In genomic region chr20:764255-764654, GRCh38 we compare ENCODE assay signal across 19 cellular contexts. TPM values are rescaled to one million over a fixed set of nuclear protein-coding genes. Genes with fewer than 3 reads are reported as not detected.
DNase-seq lines count a peak whose midpoint lies in the region; ATAC-seq, FAIRE-seq and TF ChIP-seq lines count a peak whose summit lies in the region.
"Had no signal": no experiment of that assay in that cellular context is flagged by ENCODE, and none has a peak within 500 bp of the region (broad histone marks: within the 10 kb centered on the region; RNA-seq: fewer than 3 reads in every experiment).

No MANE protein-coding gene starts in this region.

- TF ChIP-seq POLR2A in GM12878 (IDR thresholded peaks at IDR 0.05; ENCODE audit: low read depth, low read length) = no peak

- TF ChIP-seq EP300 in GM12878 (IDR thresholded peaks at IDR 0.05; ENCODE audit: borderline replicate concordance in 1 of 2, control insufficient read depth in 1 of 2, low read depth in 2 of 2, low read length in 2 of 2) = no peak

- no peaks in the 10 kb centered on the region for H3K9me3 Mint-ChIP-seq in activated CD4-positive, alpha-beta T cell treated with anti-CD3 and anti-CD28 coated beads for 36 hours (ENCODE audit: low read depth)
- no peaks in the 10 kb centered on the region for H3K9me3 Mint-ChIP-seq in natural killer cell treated with Interleukin-12 subunit alpha and Interleukin-12 subunit beta and Interleukin-15 and Interleukin-18, amount 100 ng/mL, for 72 hours
- no peaks in the 10 kb centered on the region for H3K9me3 Mint-ChIP-seq in natural killer cell
- H3K9me3 Mint-ChIP-seq in stimulated activated naive B cell treated with anti-CD40 and anti-IgM and Interleukin-4, amounts not matched to agents 10 μg/mL and 1 μg/mL and 100 μg/mL, for 72 hours = peaks cover 0 to 2% of the 10 kb centered on the region in 2 donors
- H3K9me3 Mint-ChIP-seq: CD8-positive, alpha-beta memory T cell; GM23338 had no signal

- TF ChIP-seq CTCF in natural killer cell (IDR thresholded peaks at IDR 0.05) = no peak
- no peak for TF ChIP-seq CTCF in GM12878 (IDR thresholded peaks at IDR 0.05 in 2 of 3, conservative IDR thresholded peaks at IDR 0.05 in 1 of 3; ENCODE audit: control insufficient read depth in 2 of 3, extremely low read depth in 1 of 3, insufficient read depth in 1 of 3, low read depth in 3 of 3, low read length in 3 of 3)

- no peak overlapping the region for H3K4me3 ChIP-seq in GM12878
- H3K4me3 ChIP-seq: BLaER1, GM23338 had no signal

- TF ChIP-seq RAD21 in GM12878 (IDR thresholded peaks at IDR 0.05; ENCODE audit: insufficient read depth, low read depth, low read length) = no peak

- 0% methylated on average over 3 of the region's 3 CpGs for WGBS in GM12878 (ENCODE audit: insufficient coverage, insufficient replicate concordance, low lambda C conversion rate, missing lambda C conversion rate)

- ATAC-seq in activated CD4-positive, alpha-beta T cell treated with anti-CD3 and anti-CD28 coated beads for 36 hours = peak; percentile 57
- no peak for ATAC-seq in natural killer cell treated with Interleukin-12 subunit alpha and Interleukin-12 subunit beta and Interleukin-15 and Interleukin-18, amount 100 ng/mL, for 72 hours
- no peak for ATAC-seq in natural killer cell
- peak; percentile 45; the same call in 2 of the 3 replicates for ATAC-seq in GM12878
- peak; percentile 89 to 91 for ATAC-seq in stimulated activated naive B cell treated with anti-CD40 and anti-IgM and Interleukin-4, amounts not matched to agents 10 μg/mL and 1 μg/mL and 100 μg/mL, for 72 hours (replicated peaks)
- ATAC-seq in GM18870 (IDR thresholded peaks at IDR 0.05; ENCODE audit: unreplicated experiment) = no peak
- ATAC-seq: GM23338 had no signal

- H3K27me3 Mint-ChIP-seq in activated CD4-positive, alpha-beta T cell treated with anti-CD3 and anti-CD28 coated beads for 36 hours = peaks cover 3% of the 10 kb centered on the region
- H3K27me3 Mint-ChIP-seq in natural killer cell treated with Interleukin-12 subunit alpha and Interleukin-12 subunit beta and Interleukin-15 and Interleukin-18, amount 100 ng/mL, for 72 hours = peaks cover 6 to 9% of the 10 kb centered on the region in 2 donors
- peaks cover 8 to 19% of the 10 kb centered on the region in 2 donors for H3K27me3 Mint-ChIP-seq in natural killer cell (ENCODE audit: low read depth in 2 of 2)
- H3K27me3 Mint-ChIP-seq in stimulated activated naive B cell treated with anti-CD40 and anti-IgM and Interleukin-4, amounts not matched to agents 10 μg/mL and 1 μg/mL and 100 μg/mL, for 72 hours = peaks cover 15 to 26% of the 10 kb centered on the region in 2 donors

- RAD21 ChIA-PET in GM12878 (lab: Charles Lee; ENCODE audit: unreplicated experiment) = no interaction called here

- DNase-seq in activated CD4-positive, alpha-beta T cell treated with anti-CD3 and anti-CD28 coated beads for 36 hours = peak; percentile 22
- no peak for DNase-seq in activated CD4-positive, alpha-beta T cell treated with anti-CD3 and anti-CD28 coated beads for 1 hour
- peak; percentile 54 for DNase-seq in natural killer cell treated with Interleukin-12 subunit alpha and Interleukin-12 subunit beta and Interleukin-15 and Interleukin-18, amount 100 ng/mL, for 72 hours (ENCODE audit: low spot score)
- DNase-seq in natural killer cell (no peak), GM12878 (ENCODE audit: low read depth, low spot score) (no peak), cerebellar cortex (ENCODE audit: low spot score) (no peak)
- DNase-seq in stimulated activated naive B cell treated with anti-CD40 and anti-IgM and Interleukin-4, amounts not matched to agents 10 μg/mL and 1 μg/mL and 100 μg/mL, for 72 hours = peak; percentile 58
- DNase-seq: Caco-2; CD8-positive, alpha-beta memory T cell; DMS53; GF-D8; H7 had no signal

- H3K4me2 ChIP-seq in GM12878 (ENCODE audit: control insufficient read depth, insufficient read depth) = no peak overlapping the region
- H3K4me2 ChIP-seq: BLaER1, GM23338 had no signal

- SMC1A ChIA-PET in GM12878 (lab: Charles Lee; ENCODE audit: uncharacterized antibody, unreplicated experiment) = no interaction called here

- no peak overlapping the region for H2AFZ ChIP-seq in GM12878 (ENCODE audit: control insufficient read depth, low read depth, low read length)
- H2AFZ ChIP-seq: GM23338 had no signal

- peaks cover 2% of the 10 kb centered on the region for H3K4me1 Mint-ChIP-seq in activated CD4-positive, alpha-beta T cell treated with anti-CD3 and anti-CD28 coated beads for 36 hours
- no peaks in the 10 kb centered on the region for H3K4me1 Mint-ChIP-seq in natural killer cell treated with Interleukin-12 subunit alpha and Interleukin-12 subunit beta and Interleukin-15 and Interleukin-18, amount 100 ng/mL, for 72 hours (ENCODE audit: low read depth in 2 of 2)
- H3K4me1 Mint-ChIP-seq in natural killer cell = no peaks in the 10 kb centered on the region
- peaks cover 10 to 22% of the 10 kb centered on the region in 2 donors for H3K4me1 Mint-ChIP-seq in stimulated activated naive B cell treated with anti-CD40 and anti-IgM and Interleukin-4, amounts not matched to agents 10 μg/mL and 1 μg/mL and 100 μg/mL, for 72 hours
- H3K4me1 Mint-ChIP-seq: GM23338 had no signal

- no TSS peak for BruUV-seq in GM12878 (replicated peaks; lab: Mats Ljungman, UMichigan)

- no peak overlapping the region for H3K4me3 Mint-ChIP-seq in activated CD4-positive, alpha-beta T cell treated with anti-CD3 and anti-CD28 coated beads for 36 hours
- no peak overlapping the region for H3K4me3 Mint-ChIP-seq in natural killer cell treated with Interleukin-12 subunit alpha and Interleukin-12 subunit beta and Interleukin-15 and Interleukin-18, amount 100 ng/mL, for 72 hours
- H3K4me3 Mint-ChIP-seq in natural killer cell = no peak overlapping the region
- no peak overlapping the region for H3K4me3 Mint-ChIP-seq in stimulated activated naive B cell treated with anti-CD40 and anti-IgM and Interleukin-4, amounts not matched to agents 10 μg/mL and 1 μg/mL and 100 μg/mL, for 72 hours
- H3K4me3 Mint-ChIP-seq: CD8-positive, alpha-beta memory T cell; GM23338 had no signal

- H3K27ac Mint-ChIP-seq in activated CD4-positive, alpha-beta T cell treated with anti-CD3 and anti-CD28 coated beads for 36 hours = no peak overlapping the region
- no peak overlapping the region for H3K27ac Mint-ChIP-seq in natural killer cell treated with Interleukin-12 subunit alpha and Interleukin-12 subunit beta and Interleukin-15 and Interleukin-18, amount 100 ng/mL, for 72 hours
- H3K27ac Mint-ChIP-seq in natural killer cell = no peak overlapping the region
- no peak overlapping the region for H3K27ac Mint-ChIP-seq in stimulated activated naive B cell treated with anti-CD40 and anti-IgM and Interleukin-4, amounts not matched to agents 10 μg/mL and 1 μg/mL and 100 μg/mL, for 72 hours
- H3K27ac Mint-ChIP-seq: CD8-positive, alpha-beta memory T cell; GM23338 had no signal

- CTCF ChIA-PET in activated CD4-positive, alpha-beta T cell treated with anti-CD3 and anti-CD28 coated beads for 36 hours (lab: Charles Lee) = interaction anchor here (0.6 to 1.5 kb wide), 3 partner anchors 119 to 192 kb away, joined by 3 to 5 read pairs (median 3); no protein-coding TSS in a partner anchor
- CTCF ChIA-PET in GM12878 (lab: Yijun Ruan, JAX) = no interaction called here

- POLR2A ChIA-PET in activated CD4-positive, alpha-beta T cell treated with anti-CD3 and anti-CD28 coated beads for 36 hours (lab: Charles Lee) = interaction anchor here (0.9 kb wide), 1 partner anchor 10 kb away, joined by 3 read pairs; no protein-coding TSS in a partner anchor
- POLR2A ChIA-PET in GM12878 (lab: Charles Lee) = no interaction called here

- H3K79me2 ChIP-seq in GM12878 (ENCODE audit: control insufficient read depth, insufficient read depth, low read length) = no peaks in the 10 kb centered on the region

- no peaks in the 10 kb centered on the region for H3K36me3 ChIP-seq in GM12878 (ENCODE audit: control insufficient read depth in 2 of 2, insufficient read depth in 2 of 2, low read length in 1 of 2)
- H3K36me3 ChIP-seq: BLaER1 had no signal

- no peaks in the 10 kb centered on the region; a peak in 1 of 4 replicates for H3K27me3 ChIP-seq in GM12878 (replicated peaks in 1 of 2; ENCODE audit: control insufficient read depth in 2 of 2, insufficient read depth in 2 of 2, low read length in 1 of 2)
- H3K27me3 ChIP-seq: BLaER1 had no signal

- no peak overlapping the region for H3K27ac ChIP-seq in GM12878 (ENCODE audit: control insufficient read depth, insufficient read depth)
- H3K27ac ChIP-seq: 22Rv1, BLaER1, HL-60 had no signal

- no peaks in the 10 kb centered on the region for H4K20me1 ChIP-seq in GM12878 (ENCODE audit: control insufficient read depth, insufficient read depth)
- H4K20me1 ChIP-seq: BLaER1 had no signal

- in situ Hi-C loops in GM12878 (cut with MboI) = no loop called here

- H3K36me3 Mint-ChIP-seq in activated CD4-positive, alpha-beta T cell treated with anti-CD3 and anti-CD28 coated beads for 36 hours (ENCODE audit: low read depth) = no peaks in the 10 kb centered on the region
- no peaks in the 10 kb centered on the region for H3K36me3 Mint-ChIP-seq in natural killer cell treated with Interleukin-12 subunit alpha and Interleukin-12 subunit beta and Interleukin-15 and Interleukin-18, amount 100 ng/mL, for 72 hours
- no peaks in the 10 kb centered on the region for H3K36me3 Mint-ChIP-seq in natural killer cell
- H3K36me3 Mint-ChIP-seq in stimulated activated naive B cell treated with anti-CD40 and anti-IgM and Interleukin-4, amounts not matched to agents 10 μg/mL and 1 μg/mL and 100 μg/mL, for 72 hours = no peaks in the 10 kb centered on the region
- H3K36me3 Mint-ChIP-seq: CD8-positive, alpha-beta memory T cell had no signal

- no peak overlapping the region for H3K9ac ChIP-seq in GM12878 (ENCODE audit: control insufficient read depth, insufficient read depth, low read length)
- H3K9ac ChIP-seq: BLaER1 had no signal

- H3K4me1 ChIP-seq in GM12878 (ENCODE audit: control insufficient read depth, insufficient read depth, low read length) = no peaks in the 10 kb centered on the region
- H3K4me1 ChIP-seq: BLaER1, Caco-2 had no signal

- intact Hi-C loops in activated CD4-positive, alpha-beta T cell treated with anti-CD3 and anti-CD28 coated beads for 36 hours (cut with DNase I, micrococcal nuclease) = no loop called here
- intact Hi-C loops in natural killer cell (cut with micrococcal nuclease) (no loop called here), GM12878 (cut with micrococcal nuclease; ENCODE audit: unreplicated experiment) (no loop called here)

- FAIRE-seq in GM12878 (lab: Jason Lieb, UNC) = no peak
- FAIRE-seq: GM18507 had no signal

- no peaks in the 10 kb centered on the region for H3K9me3 ChIP-seq in GM12878 (replicated peaks; ENCODE audit: control insufficient read depth, insufficient read depth, low read length)
- H3K9me3 ChIP-seq: BLaER1, Caco-2 had no signal

RNA-seq across cellular contexts. Expression of gene SLC52A3, which starts 4.0 kb away (rescaled TPM):
- total RNA-seq in activated CD4-positive, alpha-beta T cell treated with anti-CD3 and anti-CD28 coated beads for 36 hours = not detected
- total RNA-seq in natural killer cell treated with Interleukin-12 subunit alpha and Interleukin-12 subunit beta and Interleukin-15 and Interleukin-18, amount 100 ng/mL, for 72 hours = not detected
- total RNA-seq in natural killer cell = not detected
- not detected in 2 replicates for total RNA-seq in GM12878 (2013; cell fraction: nucleolus; rRNA removed)
- not detected in 2 replicates for total RNA-seq in GM12878 (2014; rRNA removed)
- not detected in 2 replicates for total RNA-seq in GM12878 (2014; rRNA removed; fragmentation: Illumina TruSeq; extraction: Trizol)
- total RNA-seq in GM12878 (2021) = not detected in 2 replicates
- not detected for polyA plus RNA-seq in GM12878 (2011; ENCODE audit: low read depth)
- polyA plus RNA-seq in GM12878 (2011; rRNA removed) = not detected in 2 replicates
- polyA plus RNA-seq in GM12878 (2011; cell fraction: cytosol; rRNA removed) = not detected in 2 replicates
- not detected in 2 replicates for polyA plus RNA-seq in GM12878 (2011; cell fraction: nucleus; rRNA removed)
- polyA plus RNA-seq in GM12878 (2012) = not detected in 2 replicates
- not detected in 2 replicates for polyA plus RNA-seq in GM12878 (2014; fragmentation: Illumina TruSeq; extraction: Trizol)
- polyA plus RNA-seq in GM12878 (2014; fragmentation: Nextera tagmentation; extraction: Ambion mirVana) = not detected
- not detected in 2 replicates for polyA plus RNA-seq in GM12878 (2014; rRNA removed)
- not detected for polyA plus RNA-seq in GM12878 (2016; fragmentation: Nextera tagmentation; extraction: Ambion mirVana)
- polyA minus RNA-seq in GM12878 (2011; rRNA and poly(A)+ RNA removed) = not detected in 2 replicates
- not detected in 2 replicates for polyA minus RNA-seq in GM12878 (2011; cell fraction: cytosol; rRNA and poly(A)+ RNA removed)
- not detected in 2 replicates for polyA minus RNA-seq in GM12878 (2011; cell fraction: nucleus; rRNA and poly(A)+ RNA removed)
- total RNA-seq: A673; CD8-positive, alpha-beta memory T cell had no signal
- polyA plus RNA-seq: CD8-positive, alpha-beta memory T cell had no signal

Comparison
In these comparisons a context has a peak if more than half of its experiments do, and no peak if none do; other contexts are left out.
1. DNase-seq: peak in activated CD4-positive, alpha-beta T cell treated with anti-CD3 and anti-CD28 coated beads for 36 hours (single experiment), natural killer cell treated with Interleukin-12 subunit alpha and Interleukin-12 subunit beta and Interleukin-15 and Interleukin-18, amount 100 ng/mL, for 72 hours (single experiment) and stimulated activated naive B cell treated with anti-CD40 and anti-IgM and Interleukin-4, amounts not matched to agents 10 μg/mL and 1 μg/mL and 100 μg/mL, for 72 hours (single experiment); none in activated CD4-positive, alpha-beta T cell treated with anti-CD3 and anti-CD28 coated beads for 1 hour (single experiment), natural killer cell (single experiment), GM12878 (single experiment) and cerebellar cortex (single experiment).
2. ATAC-seq: peak in activated CD4-positive, alpha-beta T cell treated with anti-CD3 and anti-CD28 coated beads for 36 hours (single experiment), GM12878 (single experiment) and stimulated activated naive B cell treated with anti-CD40 and anti-IgM and Interleukin-4, amounts not matched to agents 10 μg/mL and 1 μg/mL and 100 μg/mL, for 72 hours (2 of 2); none in natural killer cell treated with Interleukin-12 subunit alpha and Interleukin-12 subunit beta and Interleukin-15 and Interleukin-18, amount 100 ng/mL, for 72 hours (0 of 2), natural killer cell (0 of 3) and GM18870 (single experiment).